Comparison of ENCODE assay signal across 26 cellular contexts in the genomic region with DNA sequence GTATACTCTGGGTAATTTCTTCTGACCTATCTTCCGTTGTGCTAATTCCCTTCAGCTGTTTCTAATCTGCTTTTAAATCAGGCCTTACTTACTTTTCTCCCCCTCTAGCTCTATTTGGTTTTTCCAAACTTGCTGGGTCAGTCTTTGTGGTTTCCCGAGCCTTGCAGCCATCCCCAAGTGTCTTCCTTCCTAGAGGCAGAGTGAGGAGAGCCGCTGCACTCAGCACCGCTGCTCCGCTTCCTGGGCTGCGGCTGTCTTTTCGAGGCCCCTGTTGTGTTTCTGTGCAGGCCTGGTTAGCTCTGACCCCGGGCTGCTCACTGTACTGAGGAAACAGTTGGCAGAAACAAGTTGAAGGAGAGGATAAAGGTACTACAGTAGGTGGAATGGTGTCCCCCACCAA. TPM values are rescaled to one million over a fixed set of nuclear protein-coding genes. Genes with fewer than 3 reads are reported as not detected.
A peak's percentile ranks its signal among the peaks of the same experiment; 100 is the strongest.
DNase-seq lines count a peak whose midpoint lies in the region; ATAC-seq and TF ChIP-seq lines count a peak whose summit lies in the region.
"Had no signal": no experiment of that assay in that cellular context is flagged by ENCODE, and none has a peak within 500 bp of the region (broad histone marks: within the 10 kb centered on the region; RNA-seq: fewer than 3 reads in every experiment).

No MANE protein-coding gene starts in this region.

- no peaks in the 10 kb centered on the region for H3K27me3 ChIP-seq in right atrium auricular region
- no peaks in the 10 kb centered on the region for H3K27me3 ChIP-seq in RWPE2 (ENCODE audit: insufficient read depth, poor library complexity, severe bottlenecking)

- H3K9me3 ChIP-seq in right atrium auricular region (no peaks in the 10 kb centered on the region), RWPE2 (ENCODE audit: severe bottlenecking) (no peaks in the 10 kb centered on the region)
- H3K9me3 ChIP-seq: mucosa of descending colon had no signal

- H3K36me3 ChIP-seq in right atrium auricular region (no peaks in the 10 kb centered on the region), RWPE2 (ENCODE audit: low read depth) (no peaks in the 10 kb centered on the region)

- no peak for ATAC-seq in Right ventricle myocardium inferior
- no peak for ATAC-seq in RWPE2 (ENCODE audit: low read depth)
- ATAC-seq in stimulated activated effector memory CD8-positive, alpha-beta T cell treated with anti-CD3 and anti-CD28 coated beads, Interleukin-12 subunit alpha, Interleukin-12 subunit beta, amount 100 ng/mL, for 72 hours = no peak
- ATAC-seq in GM21723 (IDR thresholded peaks at IDR 0.05; ENCODE audit: unreplicated experiment) = no peak
- no peak for ATAC-seq in GM21619 (IDR thresholded peaks at IDR 0.05; ENCODE audit: unreplicated experiment)
- ATAC-seq: left lobe of liver, mucosa of descending colon, Panc1, right cardiac atrium had no signal

- intact Hi-C loops in Right ventricle myocardium inferior (cut with DNase I) = no loop called here

- peaks cover 4% of the 10 kb centered on the region for H3K9me3 Mint-ChIP-seq in mesothelial cell of epicardium
- H3K9me3 Mint-ChIP-seq in stimulated activated effector memory CD8-positive, alpha-beta T cell treated with anti-CD3 and anti-CD28 coated beads, Interleukin-12 subunit alpha, Interleukin-12 subunit beta, amount 100 ng/mL, for 72 hours = peaks cover 8% of the 10 kb centered on the region
- H3K9me3 Mint-ChIP-seq: H9 had no signal

- no peak overlapping the region for H3K4me3 Mint-ChIP-seq in mesothelial cell of epicardium
- H3K4me3 Mint-ChIP-seq in stimulated activated effector memory CD8-positive, alpha-beta T cell treated with anti-CD3 and anti-CD28 coated beads, Interleukin-12 subunit alpha, Interleukin-12 subunit beta, amount 100 ng/mL, for 72 hours = no peak overlapping the region
- H3K4me3 Mint-ChIP-seq: H9; T-helper 1 cell treated with Interleukin-12 subunit alpha and Interleukin-12 subunit beta and Interleukin-4 antibody, amounts not matched to agents 30 μg/mL and 1 μg/mL, for 36 hours had no signal

- no peak overlapping the region for H3K27ac ChIP-seq in right atrium auricular region
- no peak overlapping the region for H3K27ac ChIP-seq in RWPE2 (ENCODE audit: poor library complexity, severe bottlenecking)

- H3K4me1 Mint-ChIP-seq in mesothelial cell of epicardium = peaks cover 7% of the 10 kb centered on the region
- peaks cover 25% of the 10 kb centered on the region for H3K4me1 Mint-ChIP-seq in stimulated activated effector memory CD8-positive, alpha-beta T cell treated with anti-CD3 and anti-CD28 coated beads, Interleukin-12 subunit alpha, Interleukin-12 subunit beta, amount 100 ng/mL, for 72 hours

- TF ChIP-seq CTCF in right atrium auricular region (IDR thresholded peaks at IDR 0.05) = no peak
- no peak for TF ChIP-seq CTCF in RWPE2 (IDR thresholded peaks at IDR 0.05; ENCODE audit: poor library complexity, severe bottlenecking)
- no peak for TF ChIP-seq CTCF in mesothelial cell of epicardium (IDR thresholded peaks at IDR 0.05; ENCODE audit: unreplicated experiment)

- H3K4me1 ChIP-seq in right atrium auricular region (no peaks in the 10 kb centered on the region), RWPE2 (ENCODE audit: insufficient read depth, poor library complexity, severe bottlenecking) (no peaks in the 10 kb centered on the region)

- H3K27me3 Mint-ChIP-seq in mesothelial cell of epicardium (ENCODE audit: low read depth) = no peaks in the 10 kb centered on the region

- peak; percentile 33 for DNase-seq in Right ventricle myocardium inferior (ENCODE audit: missing footprints)
- no peak for DNase-seq in right atrium auricular region (ENCODE audit: low spot score)
- peak; percentile 0 for DNase-seq in RWPE2 (ENCODE audit: low spot score)
- DNase-seq in mesothelial cell of epicardium (ENCODE audit: low spot score in 2 of 2, unreplicated experiment in 2 of 2) = no peak
- DNase-seq in stimulated activated effector memory CD8-positive, alpha-beta T cell treated with anti-CD3 and anti-CD28 coated beads, Interleukin-12 subunit alpha, Interleukin-12 subunit beta, amount 100 ng/mL, for 72 hours (ENCODE audit: low spot score in 2 of 2) = no peak
- DNase-seq in T1000 (lab: John Stamatoyannopoulos, UW) = no peak
- DNase-seq: ACHN; activated CD4-positive, alpha-beta T cell treated with anti-CD3 and anti-CD28 coated beads for 48 hours; C1 segment of cervical spinal cord; caudate nucleus; dermis blood vessel endothelial cell; H9; IMR-90; NCI-H1417 treated with DMSO at 0.1 percent for 48 hours; NCI-H510A; occipital lobe; stimulated activated CD8-positive, alpha-beta memory T cell treated with anti-CD3 and anti-CD28 coated beads, Interleukin-4, amount 100 ng/mL, for 48 hours; substantia nigra had no signal

- peak overlapping the region; percentile 44 for H3K27ac Mint-ChIP-seq in mesothelial cell of epicardium
- peak overlapping the region; percentile 35 for H3K27ac Mint-ChIP-seq in stimulated activated effector memory CD8-positive, alpha-beta T cell treated with anti-CD3 and anti-CD28 coated beads, Interleukin-12 subunit alpha, Interleukin-12 subunit beta, amount 100 ng/mL, for 72 hours
- H3K27ac Mint-ChIP-seq: T-helper 1 cell treated with Interleukin-12 subunit alpha and Interleukin-12 subunit beta and Interleukin-4 antibody, amounts not matched to agents 30 μg/mL and 1 μg/mL, for 36 hours had no signal

- H3K4me3 ChIP-seq in right atrium auricular region (no peak overlapping the region), RWPE2 (ENCODE audit: severe bottlenecking) (no peak overlapping the region)
- H3K4me3 ChIP-seq: mucosa of descending colon had no signal

- peaks cover 5% of the 10 kb centered on the region for H3K36me3 Mint-ChIP-seq in mesothelial cell of epicardium
- H3K36me3 Mint-ChIP-seq in stimulated activated effector memory CD8-positive, alpha-beta T cell treated with anti-CD3 and anti-CD28 coated beads, Interleukin-12 subunit alpha, Interleukin-12 subunit beta, amount 100 ng/mL, for 72 hours = peaks cover 13% of the 10 kb centered on the region

RNA-seq across cellular contexts. Expression of gene WNT9A, which starts 10.7 kb away (rescaled TPM):
- total RNA-seq in Right ventricle myocardium inferior = 0.73 TPM
- total RNA-seq in right atrium auricular region = 1 to 10 TPM in 1 of 2 donors, under 1 TPM in 1; 0.78 to 2.2 TPM
- total RNA-seq in mesothelial cell of epicardium = 3.9 to 4.5 TPM (median 4.3 TPM) in 3 replicates
- total RNA-seq: SK-MEL-5 had no signal

Comparison
In these comparisons a context has a peak if more than half of its experiments do, and no peak if none do; other contexts are left out.
1. DNase-seq: peak in Right ventricle myocardium inferior (single experiment) and RWPE2 (single experiment); none in right atrium auricular region (single experiment), mesothelial cell of epicardium (0 of 2), stimulated activated effector memory CD8-positive, alpha-beta T cell treated with anti-CD3 and anti-CD28 coated beads, Interleukin-12 subunit alpha, Interleukin-12 subunit beta, amount 100 ng/mL, for 72 hours (0 of 2) and T1000 (single experiment).